In the genomic region with DNA sequence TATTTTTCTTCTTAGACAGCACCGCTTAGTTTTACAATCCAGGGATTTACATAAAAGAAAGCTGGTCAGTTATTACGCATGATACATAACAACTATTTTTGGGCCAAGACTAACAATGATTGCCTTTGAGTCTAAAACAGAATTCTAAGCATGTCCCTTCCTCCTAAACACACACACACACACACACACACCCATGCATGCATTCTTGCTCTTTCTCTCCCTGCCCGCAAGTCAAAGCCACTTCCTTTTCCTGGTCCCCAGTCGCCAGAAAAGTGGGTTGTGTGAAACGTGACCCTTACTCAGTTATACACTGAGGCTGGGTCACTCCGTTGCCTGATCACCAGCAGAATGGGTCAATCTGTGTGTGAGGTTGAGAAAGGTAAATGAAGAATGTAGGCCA, we compare ENCODE assay signal across 10 cellular contexts. TPM values are rescaled to one million over a fixed set of nuclear protein-coding genes. Genes with fewer than 3 reads are reported as not detected.
A peak's percentile ranks its signal among the peaks of the same experiment; 100 is the strongest.
DNase-seq lines count a peak whose midpoint lies in the region; ATAC-seq and TF ChIP-seq lines count a peak whose summit lies in the region.
"Had no signal": no experiment of that assay in that cellular context is flagged by ENCODE, and none has a peak within 500 bp of the region (broad histone marks: within the 10 kb centered on the region; RNA-seq: fewer than 3 reads in every experiment).

No MANE protein-coding gene starts in this region.

- no peak overlapping the region for H3K27ac ChIP-seq in CD8-positive, alpha-beta T cell (ENCODE audit: low read depth, low read length)
- H3K27ac ChIP-seq in mesodermal cell (ENCODE audit: low read depth, low read length, severe bottlenecking): peak overlapping the region; percentile 36
- H3K27ac ChIP-seq: neutrophil had no signal

- H3K9me3 Mint-ChIP-seq in CD8-positive, alpha-beta T cell: no peaks in the 10 kb centered on the region
- H3K9me3 Mint-ChIP-seq: type B pancreatic cell had no signal

- H3K27ac Mint-ChIP-seq in CD8-positive, alpha-beta T cell: no peak overlapping the region
- H3K27ac Mint-ChIP-seq: type B pancreatic cell had no signal

- TF ChIP-seq CTCF in CD8-positive, alpha-beta T cell (IDR thresholded peaks at IDR 0.05): no peak
- TF ChIP-seq CTCF in astrocyte of the spinal cord (IDR thresholded peaks at IDR 0.05; ENCODE audit: low read depth, low read length) (no peak), GM20000 (IDR thresholded peaks at IDR 0.05; ENCODE audit: extremely low read depth, missing control alignments) (no peak)

- peaks cover 100% of the 10 kb centered on the region for H3K4me1 ChIP-seq in CD8-positive, alpha-beta T cell (ENCODE audit: insufficient read depth, low read length)
- H3K4me1 ChIP-seq in mesodermal cell (ENCODE audit: control insufficient read depth, insufficient read depth, low read length, poor library complexity, severe bottlenecking): peaks cover 84% of the 10 kb centered on the region

- peaks cover 22% of the 10 kb centered on the region for H3K36me3 Mint-ChIP-seq in CD8-positive, alpha-beta T cell

- no peaks in the 10 kb centered on the region for H3K36me3 ChIP-seq in CD8-positive, alpha-beta T cell (ENCODE audit: insufficient read depth, low read length)
- peaks cover 22% of the 10 kb centered on the region for H3K36me3 ChIP-seq in mesodermal cell (ENCODE audit: control insufficient read depth, insufficient read depth, low read length)
- H3K36me3 ChIP-seq: neutrophil had no signal

- no peaks in the 10 kb centered on the region for H3K27me3 Mint-ChIP-seq in CD8-positive, alpha-beta T cell (ENCODE audit: low read depth)
- H3K27me3 Mint-ChIP-seq: type B pancreatic cell had no signal

- WGBS in mesodermal cell (ENCODE audit: insufficient coverage in 2 of 2), 2 experiments: 80 to 88% methylated on average over 2 of the region's 6 CpGs

- no peak for ATAC-seq in CD8-positive, alpha-beta T cell

- H3K27me3 ChIP-seq in CD8-positive, alpha-beta T cell (ENCODE audit: insufficient read depth, low read length): no peaks in the 10 kb centered on the region
- H3K27me3 ChIP-seq: neutrophil had no signal

- peaks cover 36% of the 10 kb centered on the region for H3K4me1 Mint-ChIP-seq in CD8-positive, alpha-beta T cell (ENCODE audit: low read depth)

- no peak overlapping the region for H3K4me3 ChIP-seq in CD8-positive, alpha-beta T cell (ENCODE audit: low read depth, low read length)
- no peak overlapping the region for H3K4me3 ChIP-seq in astrocyte of the spinal cord (ENCODE audit: low read depth, low read length)
- H3K4me3 ChIP-seq in mesodermal cell (ENCODE audit: extremely low read depth, insufficient read depth, low read length, poor library complexity, severe bottlenecking): no peak overlapping the region

- CTCF ChIA-PET in CD8-positive, alpha-beta T cell (lab: Charles Lee): no interaction called here

- DNase-seq in CD8-positive, alpha-beta T cell: peak in 4 of 7 experiments; percentile 46 to 70 (median 55)
- DNase-seq in M059J (ENCODE audit: low read depth): peak; percentile 75
- peak; percentile 91 for DNase-seq in astrocyte of the spinal cord (ENCODE audit: low read depth, low spot score)
- no peak for DNase-seq in hippocampal formation (lab: John Stamatoyannopoulos, UW)
- no peak for DNase-seq in DMS79 (lab: John Stamatoyannopoulos, UW)
- DNase-seq in GM20000 (ENCODE audit: low spot score): no peak
- DNase-seq in HK-2 (ENCODE audit: unreplicated experiment): no peak

- H3K9me3 ChIP-seq in CD8-positive, alpha-beta T cell (ENCODE audit: low read length): no peaks in the 10 kb centered on the region
- no peaks in the 10 kb centered on the region for H3K9me3 ChIP-seq in mesodermal cell (ENCODE audit: control insufficient read depth, low read length)
- H3K9me3 ChIP-seq: neutrophil had no signal

- POLR2A ChIA-PET in CD8-positive, alpha-beta T cell (lab: Charles Lee): interaction anchor here (1.6 to 1.8 kb wide), 2 partner anchors 31 to 78 kb away, joined by 3 to 5 read pairs; a partner anchor contains a TSS

- intact Hi-C loops in CD8-positive, alpha-beta T cell (cut with DNase I, micrococcal nuclease): loop anchor here in 1 of 2 experiments (2.0 to 5.0 kb wide), 3 partner anchors 17 to 755 kb away; a partner anchor contains a TSS

- no peak overlapping the region for H3K4me3 Mint-ChIP-seq in CD8-positive, alpha-beta T cell
- H3K4me3 Mint-ChIP-seq: type B pancreatic cell had no signal

- in situ Hi-C loops in astrocyte of the spinal cord (cut with HindIII; ENCODE audit: low sequenced_read_pairs): no loop called here

RNA-seq across cellular contexts. Expression of a gene that starts 31.4 kb away (rescaled TPM):
- total RNA-seq in CD8-positive, alpha-beta T cell: 100 to 1,000 TPM; 479 to 483 TPM
- 37.7 and 63.4 TPM in 2 replicates for total RNA-seq in M059J (2014; rRNA removed; shearing (Covaris generic))
- polyA plus RNA-seq in mesodermal cell (2013, experiment 1 of 2): 145 TPM
- 124 TPM for polyA plus RNA-seq in mesodermal cell (2013, experiment 2 of 2)

Comparison
In these comparisons a context has a peak if more than half of its experiments do, and no peak if none do; other contexts are left out.
1. DNase-seq: peak in CD8-positive, alpha-beta T cell (4 of 7), M059J (single experiment) and astrocyte of the spinal cord (single experiment); none in hippocampal formation (0 of 2), DMS79 (single experiment), GM20000 (single experiment) and HK-2 (single experiment).